7 cellular contexts compared by ENCODE assay signal in genomic region chr2:184597996-184598312, GRCh38. TPM values are rescaled to one million over a fixed set of nuclear protein-coding genes. Genes with fewer than 3 reads are reported as not detected.
DNase-seq lines count a peak whose midpoint lies in the region; ATAC-seq and TF ChIP-seq lines count a peak whose summit lies in the region.

No MANE protein-coding gene starts in this region.

- H3T11ph ChIP-seq in H9 (ENCODE audit: low read length): no peak overlapping the region

- H3K79me1 ChIP-seq in H9 (ENCODE audit: insufficient read depth, low read depth, low read length, poor library complexity, severe bottlenecking): no peaks in the 10 kb centered on the region

- H3K4me1 ChIP-seq in H9 (ENCODE audit: insufficient read depth, low read length): no peaks in the 10 kb centered on the region
- no peaks in the 10 kb centered on the region for H3K4me1 ChIP-seq in iPS DF 6.9 (ENCODE audit: control insufficient read depth, insufficient read depth, low read length)
- peaks cover 6 to 20% (median 10%) of the 10 kb centered on the region in 4 donors for H3K4me1 ChIP-seq in stomach

- peaks cover 60% of the 10 kb centered on the region for H3K27me3 Mint-ChIP-seq in H9 (ENCODE audit: low read depth)

- no peak overlapping the region for H3K56ac ChIP-seq in H9 (ENCODE audit: insufficient read length, low read depth, low read length)

- H4K8ac ChIP-seq in H9 (replicated peaks; ENCODE audit: insufficient read length, low read depth, low read length): no peak overlapping the region

- H3K4me1 Mint-ChIP-seq in H9: peaks cover 17% of the 10 kb centered on the region in 2 experiments

- H3K4me3 Mint-ChIP-seq in H9: peak overlapping the region; percentile 64 to 83

- H2BK20ac ChIP-seq in H9 (ENCODE audit: low read depth, low read length, poor library complexity, severe bottlenecking): no peak overlapping the region

- no peak overlapping the region for H2AK5ac ChIP-seq in H9 (ENCODE audit: insufficient read length, low read length)

- no peak overlapping the region for H2BK15ac ChIP-seq in H9 (ENCODE audit: low read depth, low read length)

- H3K27ac ChIP-seq in H9 (ENCODE audit: insufficient read length, low read depth, low read length) (no peak overlapping the region), SK-N-MC (no peak overlapping the region), iPS DF 6.9 (ENCODE audit: low read length) (no peak overlapping the region), stomach (peak overlapping the region in 4 of 5 donors; percentile 58 to 82 (median 66))

- no peak for TF ChIP-seq POLR2A in stomach (IDR thresholded peaks at IDR 0.05)

- H3K9me3 Mint-ChIP-seq in H9: no peaks in the 10 kb centered on the region

- no peak overlapping the region for H3K14ac ChIP-seq in H9 (ENCODE audit: insufficient read depth, low read length)

- H3K9me3 ChIP-seq in H9 (ENCODE audit: control insufficient read depth, low read depth, low read length) (no peaks in the 10 kb centered on the region), SK-N-MC (ENCODE audit: low read depth, low read length) (no peaks in the 10 kb centered on the region), iPS DF 6.9 (ENCODE audit: control insufficient read depth, insufficient read depth, low read length) (no peaks in the 10 kb centered on the region), stomach (no peaks in the 10 kb centered on the region)

- H2BK5ac ChIP-seq in H9 (ENCODE audit: insufficient read length, low read length): no peak overlapping the region

- no peak overlapping the region for H3K4ac ChIP-seq in H9 (ENCODE audit: low read depth, low read length)

- H3K18ac ChIP-seq in H9 (ENCODE audit: insufficient read length, low read depth, low read length): no peak overlapping the region

- H3K4me2 ChIP-seq in H9 (ENCODE audit: insufficient read depth, insufficient read length, low read length): peak overlapping the region; percentile 56

- H3K9ac ChIP-seq in H9 (ENCODE audit: extremely low read depth, insufficient read length, low read length) (no peak overlapping the region), SK-N-MC (ENCODE audit: insufficient read length) (no peak overlapping the region)

- H2AFZ ChIP-seq in H9 (ENCODE audit: low read length): no peak overlapping the region

- no peak for TF ChIP-seq EP300 in stomach (IDR thresholded peaks at IDR 0.05)

- ATAC-seq in HG02623 (IDR thresholded peaks at IDR 0.05; ENCODE audit: unreplicated experiment) (no peak), HG03565 (IDR thresholded peaks at IDR 0.05; ENCODE audit: unreplicated experiment) (no peak)

- peaks cover 12% of the 10 kb centered on the region for H3K23me2 ChIP-seq in H9 (ENCODE audit: insufficient read length, low read depth, low read length, poor library complexity, severe bottlenecking)

- intact Hi-C loops in stomach (cut with DNase I; ENCODE audit: low total_unique reads): no loop called here

- no peak overlapping the region for H4K91ac ChIP-seq in H9 (ENCODE audit: insufficient read length, low read depth, low read length)

- H3K36me3 ChIP-seq in SK-N-MC (ENCODE audit: insufficient read depth, low read length): no peaks in the 10 kb centered on the region
- H3K36me3 ChIP-seq in iPS DF 6.9 (ENCODE audit: control insufficient read depth, insufficient read depth, low read length): no peaks in the 10 kb centered on the region
- no peaks in the 10 kb centered on the region for H3K36me3 ChIP-seq in stomach

- no peak overlapping the region for H4K5ac ChIP-seq in H9 (ENCODE audit: insufficient read length, low read depth, low read length)

- no peak for DNase-seq in H9
- DNase-seq in SK-N-MC (ENCODE audit: low read depth, low spot score): no peak
- no peak for DNase-seq in iPS DF 6.9 (ENCODE audit: low read depth, low spot score)
- no peak for DNase-seq in stomach
- no peak for DNase-seq in stimulated activated naive CD4-positive, alpha-beta T cell (lab: John Stamatoyannopoulos, UW)

- H3K36me3 Mint-ChIP-seq in H9 (ENCODE audit: insufficient read depth in 1 of 3, low read depth in 3 of 3): no peaks in the 10 kb centered on the region

- no peak overlapping the region for H2BK120ac ChIP-seq in H9 (ENCODE audit: low read depth, low read length, poor library complexity, severe bottlenecking)

- no peak overlapping the region for H3K27ac Mint-ChIP-seq in H9

- H3K79me2 ChIP-seq in H9 (ENCODE audit: insufficient read depth, low read length): no peaks in the 10 kb centered on the region

- no peaks in the 10 kb centered on the region for H4K20me1 ChIP-seq in H9 (ENCODE audit: control insufficient read depth, insufficient read depth, insufficient read length)

- WGBS in H9 (ENCODE audit: extremely low coverage, insufficient read length, low lambda C conversion rate): no CpG with 5 or more reads among the region's 19 CpGs
- no CpG with 5 or more reads among the region's 19 CpGs for WGBS in iPS DF 6.9 (ENCODE audit: insufficient coverage, insufficient read length)
- WGBS in stomach, 5 donors: 0 to 3% (median 2%) methylated on average over 16 to 19 of the region's 19 CpGs

- no peak overlapping the region for H2BK12ac ChIP-seq in H9 (ENCODE audit: insufficient read length, low read depth, low read length)

- H3K27me3 ChIP-seq in H9 (ENCODE audit: insufficient read depth, low read length): peaks cover 11% of the 10 kb centered on the region; the same call in 1 of the 2 replicates
- H3K27me3 ChIP-seq in iPS DF 6.9 (ENCODE audit: control insufficient read depth, insufficient read depth, low read length): peaks cover 12% of the 10 kb centered on the region; the same call in 1 of the 2 replicates
- peaks cover 0 to 31% (median 30%) of the 10 kb centered on the region in 3 donors for H3K27me3 ChIP-seq in stomach

- H3K23ac ChIP-seq in H9 (ENCODE audit: insufficient read length, low read depth, low read length): no peak overlapping the region

- TF ChIP-seq CTCF in H9 (conservative IDR thresholded peaks at IDR 0.05) (no peak), stomach (IDR thresholded peaks at IDR 0.05) (no peak)

- peak overlapping the region; percentile 91 for H3K4me3 ChIP-seq in SK-N-MC
- peak overlapping the region; percentile 57; the same call in 1 of the 2 replicates for H3K4me3 ChIP-seq in iPS DF 6.9 (ENCODE audit: low read length)
- H3K4me3 ChIP-seq in stomach: peak overlapping the region; percentile 57 to 79 (median 61)

RNA-seq across cellular contexts. Expression of gene ZNF804A, which starts 0.4 kb away (rescaled TPM):
- total RNA-seq in H9 (2021): not detected in 2 replicates
- 1 to 10 TPM in 2 of 5 donors, under 1 TPM in 1, not detected in 2; 0.14 to 3.7 (median 2.9) TPM for total RNA-seq in stomach
- under 1 TPM; 0.03 to 0.50 (median 0.15) TPM for polyA plus RNA-seq in stomach

Comparison
In these comparisons a context has a peak if more than half of its experiments do, and no peak if none do; other contexts are left out.
1. H3K27ac ChIP-seq: peak in stomach (4 of 5); none in H9 (single experiment), SK-N-MC (single experiment) and iPS DF 6.9 (single experiment).
2. Peak in every context shown above with its lines, with median percentiles within 50 percentile points of each other: H3K4me3 ChIP-seq.